ENCODE assay signal across 12 cellular contexts in the genomic region with DNA sequence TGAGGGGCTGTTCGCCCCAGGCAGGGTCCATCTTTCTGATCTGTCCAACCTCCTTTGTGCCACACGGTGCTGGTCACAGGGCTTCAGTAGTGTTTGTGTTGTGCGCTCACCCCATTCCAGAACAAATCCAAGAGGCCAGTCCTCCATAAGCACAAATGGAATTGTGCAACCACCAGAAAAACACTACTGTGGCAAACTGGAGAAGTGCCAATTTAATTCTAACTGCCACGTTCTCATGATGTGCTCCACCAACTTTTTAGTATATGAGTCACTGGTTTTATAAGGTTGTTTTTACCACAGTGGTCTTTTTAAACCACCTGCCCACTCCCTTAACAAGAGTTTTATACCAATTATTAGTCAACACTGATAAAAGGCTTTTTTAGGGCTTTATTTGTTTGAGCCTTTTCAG.
DNase-seq lines count a peak whose midpoint lies in the region; ATAC-seq, FAIRE-seq and TF ChIP-seq lines count a peak whose summit lies in the region.
"Had no signal": no experiment of that assay in that cellular context is flagged by ENCODE, and none has a peak within 500 bp of the region (broad histone marks: within the 10 kb centered on the region; RNA-seq: fewer than 3 reads in every experiment).

No MANE protein-coding gene starts in this region.

- peak overlapping the region; percentile 64 for H3K27ac Mint-ChIP-seq in neural crest cell (ENCODE audit: unreplicated experiment)

- H3K36me3 Mint-ChIP-seq in neural crest cell (ENCODE audit: low read depth) = no peaks in the 10 kb centered on the region

- no peaks in the 10 kb centered on the region for H3K27me3 Mint-ChIP-seq in neural crest cell (ENCODE audit: low read depth)

- no peaks in the 10 kb centered on the region for H3K9me3 Mint-ChIP-seq in neural crest cell

- intact Hi-C loops in sigmoid colon (cut with DNase I) = no loop called here

- no peaks in the 10 kb centered on the region for H3K36me3 ChIP-seq in bronchial epithelial cell (ENCODE audit: control insufficient read depth, insufficient read depth, low read length)
- no peaks in the 10 kb centered on the region for H3K36me3 ChIP-seq in sigmoid colon

- TF ChIP-seq EP300 in sigmoid colon (IDR thresholded peaks at IDR 0.05) = no peak

- 68 to 71% methylated on average over 4 of the region's 4 CpGs for WGBS in sigmoid colon, 2 donors

- TF ChIP-seq CTCF in bronchial epithelial cell (IDR thresholded peaks at IDR 0.05; ENCODE audit: insufficient read depth, low read length, severe bottlenecking) (no peak), neural crest cell (conservative IDR thresholded peaks at IDR 0.05) (no peak), sigmoid colon (IDR thresholded peaks at IDR 0.05) (no peak)

- H3K4me3 Mint-ChIP-seq in neural crest cell = no peak overlapping the region

- DNase-seq in DMS79 treated with DMSO at 0.1 percent for 48 hours (lab: John Stamatoyannopoulos, UW) (peak; percentile 88), NCI-H1694 (lab: John Stamatoyannopoulos, UW) (peak; percentile 51), bronchial epithelial cell (ENCODE audit: low read depth) (peak; percentile 57), neural crest cell (ENCODE audit: low read depth, low spot score) (peak; percentile 9), putamen (ENCODE audit: low spot score) (no peak), sigmoid colon (no peak), activated gamma-delta T cell treated with Interleukin-2 at 50 U/mL for 16 hours (no peak)
- DNase-seq: aorta; stimulated activated CD4-positive, alpha-beta T cell treated with anti-CD3 and anti-CD28 coated beads, Interleukin-1b, Interleukin-23, amount 100 ng/mL, for 48 hours had no signal

- H3K4me1 Mint-ChIP-seq in neural crest cell = peaks cover 44% of the 10 kb centered on the region

- no peaks in the 10 kb centered on the region for H3K27me3 ChIP-seq in bronchial epithelial cell (ENCODE audit: control insufficient read depth, insufficient read depth, low read length)
- H3K27me3 ChIP-seq in sigmoid colon = no peaks in the 10 kb centered on the region

- TF ChIP-seq POLR2A in sigmoid colon (IDR thresholded peaks at IDR 0.05) = no peak

- ATAC-seq in HG03571 (IDR thresholded peaks at IDR 0.05; ENCODE audit: unreplicated experiment) = no peak

- H3K9me3 ChIP-seq in sigmoid colon = no peaks in the 10 kb centered on the region

- no peak overlapping the region for H3K4me3 ChIP-seq in bronchial epithelial cell (ENCODE audit: low read depth, low read length)
- H3K4me3 ChIP-seq in sigmoid colon = no peak overlapping the region

- H3K4me1 ChIP-seq in sigmoid colon = peaks cover 0 to 13% (median 3%) of the 10 kb centered on the region in 4 donors

- no peak for FAIRE-seq in bronchial epithelial cell (lab: Jason Lieb, UNC)
- FAIRE-seq: islet of Langerhans had no signal

- H3K27ac ChIP-seq in sigmoid colon = no peak overlapping the region
- H3K27ac ChIP-seq: VCaP had no signal

Comparison
In these comparisons a context has a peak if more than half of its experiments do, and no peak if none do; other contexts are left out.
1. DNase-seq: peak in DMS79 treated with DMSO at 0.1 percent for 48 hours (single experiment), NCI-H1694 (single experiment), bronchial epithelial cell (single experiment) and neural crest cell (single experiment); none in putamen (single experiment), sigmoid colon (single experiment) and activated gamma-delta T cell treated with Interleukin-2 at 50 U/mL for 16 hours (single experiment).